1 cellular context compared by ENCODE assay signal in the genomic region with DNA sequence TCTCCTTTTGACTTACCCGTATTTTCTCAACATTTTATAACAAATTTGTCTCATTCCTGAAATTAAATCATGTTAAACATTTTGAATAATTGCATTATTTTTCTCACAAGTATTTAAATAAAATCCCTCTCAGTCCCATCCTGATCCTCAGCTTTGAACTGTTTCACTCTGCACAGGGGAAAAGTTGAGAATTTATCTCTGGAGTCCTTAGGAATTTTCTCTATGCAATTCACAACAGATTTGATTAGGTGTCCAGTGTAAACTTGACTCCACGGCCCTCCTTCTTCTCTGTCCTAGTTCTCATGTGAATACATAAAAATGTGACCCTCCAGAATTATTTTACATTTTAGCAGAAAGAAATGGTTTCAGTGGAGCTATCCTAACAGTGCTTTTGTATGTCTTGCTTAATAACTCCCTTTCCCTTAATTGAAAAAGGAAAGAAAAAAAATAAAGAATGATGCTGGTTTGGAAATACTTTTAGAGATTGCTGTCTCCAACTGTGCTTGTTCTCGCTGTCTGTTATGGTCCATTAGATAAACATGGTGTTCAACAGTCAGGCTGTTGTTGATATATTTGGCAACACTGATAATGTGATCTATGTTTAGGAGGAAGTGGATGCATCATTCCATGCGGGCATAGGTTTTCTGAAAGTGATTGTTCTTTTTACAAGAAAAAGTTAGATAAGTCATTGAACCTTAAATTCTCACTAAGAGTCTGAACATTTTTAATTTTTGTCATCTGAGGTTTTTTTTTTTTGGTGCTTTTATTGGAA.
TF ChIP-seq lines count a peak whose summit lies in the region.

No MANE protein-coding gene starts in this region.

TF ChIP-seq in K562, 482 proteins besides CTCF, POLR2A, EP300 and RAD21 (continued from another document and continues in another):
- TF ChIP-seq FOS (IDR thresholded peaks at IDR 0.05; ENCODE audit: extremely low read depth, insufficient read length) = no peak
- TF ChIP-seq, protein P1, sequence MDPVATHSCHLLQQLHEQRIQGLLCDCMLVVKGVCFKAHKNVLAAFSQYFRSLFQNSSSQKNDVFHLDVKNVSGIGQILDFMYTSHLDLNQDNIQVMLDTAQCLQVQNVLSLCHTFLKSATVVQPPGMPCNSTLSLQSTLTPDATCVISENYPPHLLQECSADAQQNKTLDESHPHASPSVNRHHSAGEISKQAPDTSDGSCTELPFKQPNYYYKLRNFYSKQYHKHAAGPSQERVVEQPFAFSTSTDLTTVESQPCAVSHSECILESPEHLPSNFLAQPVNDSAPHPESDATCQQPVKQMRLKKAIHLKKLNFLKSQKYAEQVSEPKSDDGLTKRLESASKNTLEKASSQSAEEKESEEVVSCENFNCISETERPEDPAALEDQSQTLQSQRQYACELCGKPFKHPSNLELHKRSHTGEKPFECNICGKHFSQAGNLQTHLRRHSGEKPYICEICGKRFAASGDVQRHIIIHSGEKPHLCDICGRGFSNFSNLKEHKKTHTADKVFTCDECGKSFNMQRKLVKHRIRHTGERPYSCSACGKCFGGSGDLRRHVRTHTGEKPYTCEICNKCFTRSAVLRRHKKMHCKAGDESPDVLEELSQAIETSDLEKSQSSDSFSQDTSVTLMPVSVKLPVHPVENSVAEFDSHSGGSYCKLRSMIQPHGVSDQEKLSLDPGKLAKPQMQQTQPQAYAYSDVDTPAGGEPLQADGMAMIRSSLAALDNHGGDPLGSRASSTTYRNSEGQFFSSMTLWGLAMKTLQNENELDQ (CRISPR knock-in tag; IDR thresholded peaks at IDR 0.05; ENCODE audit: borderline replicate concordance) = no peak
- TF ChIP-seq NCOA6 (IDR thresholded peaks at IDR 0.05) = no peak
- no peak for TF ChIP-seq ZNF24 (IDR thresholded peaks at IDR 0.05)
- TF ChIP-seq ATF7 (IDR thresholded peaks at IDR 0.05) = peak; percentile 54; the same call in 1 of the 2 replicates
- TF ChIP-seq TAF9B (IDR thresholded peaks at IDR 0.05; ENCODE audit: partially characterized antibody) = peak; percentile 9
- TF ChIP-seq ETS2 (tag; IDR thresholded peaks at IDR 0.05; ENCODE audit: borderline replicate concordance, poor library complexity, severe bottlenecking) = no peak
- TF ChIP-seq MXI1 (IDR thresholded peaks at IDR 0.05; ENCODE audit: low read depth, low read length) = 0 out of 2 replicates have a peak, but pooled peaks have one; percentile 14
- TF ChIP-seq, protein P2, sequence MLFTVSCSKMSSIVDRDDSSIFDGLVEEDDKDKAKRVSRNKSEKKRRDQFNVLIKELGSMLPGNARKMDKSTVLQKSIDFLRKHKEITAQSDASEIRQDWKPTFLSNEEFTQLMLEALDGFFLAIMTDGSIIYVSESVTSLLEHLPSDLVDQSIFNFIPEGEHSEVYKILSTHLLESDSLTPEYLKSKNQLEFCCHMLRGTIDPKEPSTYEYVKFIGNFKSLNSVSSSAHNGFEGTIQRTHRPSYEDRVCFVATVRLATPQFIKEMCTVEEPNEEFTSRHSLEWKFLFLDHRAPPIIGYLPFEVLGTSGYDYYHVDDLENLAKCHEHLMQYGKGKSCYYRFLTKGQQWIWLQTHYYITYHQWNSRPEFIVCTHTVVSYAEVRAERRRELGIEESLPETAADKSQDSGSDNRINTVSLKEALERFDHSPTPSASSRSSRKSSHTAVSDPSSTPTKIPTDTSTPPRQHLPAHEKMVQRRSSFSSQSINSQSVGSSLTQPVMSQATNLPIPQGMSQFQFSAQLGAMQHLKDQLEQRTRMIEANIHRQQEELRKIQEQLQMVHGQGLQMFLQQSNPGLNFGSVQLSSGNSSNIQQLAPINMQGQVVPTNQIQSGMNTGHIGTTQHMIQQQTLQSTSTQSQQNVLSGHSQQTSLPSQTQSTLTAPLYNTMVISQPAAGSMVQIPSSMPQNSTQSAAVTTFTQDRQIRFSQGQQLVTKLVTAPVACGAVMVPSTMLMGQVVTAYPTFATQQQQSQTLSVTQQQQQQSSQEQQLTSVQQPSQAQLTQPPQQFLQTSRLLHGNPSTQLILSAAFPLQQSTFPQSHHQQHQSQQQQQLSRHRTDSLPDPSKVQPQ (CRISPR knock-in tag; IDR thresholded peaks at IDR 0.05; ENCODE audit: borderline replicate concordance) = no peak
- TF ChIP-seq C11orf30 (IDR thresholded peaks at IDR 0.05; ENCODE audit: low read depth) = no peak
- TF ChIP-seq ERF (CRISPR knock-in tag; IDR thresholded peaks at IDR 0.05) = no peak
- TF ChIP-seq ETV5 (CRISPR knock-in tag; IDR thresholded peaks at IDR 0.05; ENCODE audit: low read depth) = no peak
- TF ChIP-seq ARHGAP35 (IDR thresholded peaks at IDR 0.05; ENCODE audit: partially characterized antibody) = no peak
- TF ChIP-seq CSDE1 (IDR thresholded peaks at IDR 0.05) = no peak
- TF ChIP-seq, protein P3, sequence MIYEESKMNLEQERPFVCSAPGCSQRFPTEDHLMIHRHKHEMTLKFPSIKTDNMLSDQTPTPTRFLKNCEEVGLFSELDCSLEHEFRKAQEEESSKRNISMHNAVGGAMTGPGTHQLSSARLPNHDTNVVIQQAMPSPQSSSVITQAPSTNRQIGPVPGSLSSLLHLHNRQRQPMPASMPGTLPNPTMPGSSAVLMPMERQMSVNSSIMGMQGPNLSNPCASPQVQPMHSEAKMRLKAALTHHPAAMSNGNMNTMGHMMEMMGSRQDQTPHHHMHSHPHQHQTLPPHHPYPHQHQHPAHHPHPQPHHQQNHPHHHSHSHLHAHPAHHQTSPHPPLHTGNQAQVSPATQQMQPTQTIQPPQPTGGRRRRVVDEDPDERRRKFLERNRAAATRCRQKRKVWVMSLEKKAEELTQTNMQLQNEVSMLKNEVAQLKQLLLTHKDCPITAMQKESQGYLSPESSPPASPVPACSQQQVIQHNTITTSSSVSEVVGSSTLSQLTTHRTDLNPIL (CRISPR knock-in tag; IDR thresholded peaks at IDR 0.05) = no peak
- no peak for TF ChIP-seq CAMTA2 (CRISPR knock-in tag; conservative IDR thresholded peaks at IDR 0.05)
- TF ChIP-seq, protein P4, sequence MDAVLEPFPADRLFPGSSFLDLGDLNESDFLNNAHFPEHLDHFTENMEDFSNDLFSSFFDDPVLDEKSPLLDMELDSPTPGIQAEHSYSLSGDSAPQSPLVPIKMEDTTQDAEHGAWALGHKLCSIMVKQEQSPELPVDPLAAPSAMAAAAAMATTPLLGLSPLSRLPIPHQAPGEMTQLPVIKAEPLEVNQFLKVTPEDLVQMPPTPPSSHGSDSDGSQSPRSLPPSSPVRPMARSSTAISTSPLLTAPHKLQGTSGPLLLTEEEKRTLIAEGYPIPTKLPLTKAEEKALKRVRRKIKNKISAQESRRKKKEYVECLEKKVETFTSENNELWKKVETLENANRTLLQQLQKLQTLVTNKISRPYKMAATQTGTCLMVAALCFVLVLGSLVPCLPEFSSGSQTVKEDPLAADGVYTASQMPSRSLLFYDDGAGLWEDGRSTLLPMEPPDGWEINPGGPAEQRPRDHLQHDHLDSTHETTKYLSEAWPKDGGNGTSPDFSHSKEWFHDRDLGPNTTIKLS (IDR thresholded peaks at IDR 0.05; ENCODE audit: borderline replicate concordance, low read depth) = no peak
- 0 out of 2 replicates have a peak, but pooled peaks have one; percentile 28 for TF ChIP-seq MTA2 (IDR thresholded peaks at IDR 0.05; ENCODE audit: low read depth)
- TF ChIP-seq NEUROD1 (IDR thresholded peaks at IDR 0.05; ENCODE audit: borderline replicate concordance, low read depth, low read length, partially characterized antibody) = peak; percentile 48
- TF ChIP-seq, protein P5, sequence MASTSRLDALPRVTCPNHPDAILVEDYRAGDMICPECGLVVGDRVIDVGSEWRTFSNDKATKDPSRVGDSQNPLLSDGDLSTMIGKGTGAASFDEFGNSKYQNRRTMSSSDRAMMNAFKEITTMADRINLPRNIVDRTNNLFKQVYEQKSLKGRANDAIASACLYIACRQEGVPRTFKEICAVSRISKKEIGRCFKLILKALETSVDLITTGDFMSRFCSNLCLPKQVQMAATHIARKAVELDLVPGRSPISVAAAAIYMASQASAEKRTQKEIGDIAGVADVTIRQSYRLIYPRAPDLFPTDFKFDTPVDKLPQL (IDR thresholded peaks at IDR 0.05; ENCODE audit: extremely low read depth, insufficient read length) = no peak
- TF ChIP-seq SMARCE1 (IDR thresholded peaks at IDR 0.05) = peak; percentile 86
- TF ChIP-seq SETDB1 (IDR thresholded peaks at IDR 0.05; ENCODE audit: low read length) = no peak
- TF ChIP-seq, protein P6, sequence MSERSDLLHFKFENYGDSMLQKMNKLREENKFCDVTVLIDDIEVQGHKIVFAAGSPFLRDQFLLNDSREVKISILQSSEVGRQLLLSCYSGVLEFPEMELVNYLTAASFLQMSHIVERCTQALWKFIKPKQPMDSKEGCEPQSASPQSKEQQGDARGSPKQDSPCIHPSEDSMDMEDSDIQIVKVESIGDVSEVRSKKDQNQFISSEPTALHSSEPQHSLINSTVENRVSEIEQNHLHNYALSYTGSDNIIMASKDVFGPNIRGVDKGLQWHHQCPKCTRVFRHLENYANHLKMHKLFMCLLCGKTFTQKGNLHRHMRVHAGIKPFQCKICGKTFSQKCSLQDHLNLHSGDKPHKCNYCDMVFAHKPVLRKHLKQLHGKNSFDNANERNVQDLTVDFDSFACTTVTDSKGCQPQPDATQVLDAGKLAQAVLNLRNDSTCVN (CRISPR knock-in tag; IDR thresholded peaks at IDR 0.05) = no peak
- TF ChIP-seq LCOR (CRISPR knock-in tag; IDR thresholded peaks at IDR 0.05) = no peak
- no peak for TF ChIP-seq ELF1 (tag; IDR thresholded peaks at IDR 0.05)
- TF ChIP-seq SMARCA5 (IDR thresholded peaks at IDR 0.05) = no peak
- TF ChIP-seq PHF20 (IDR thresholded peaks at IDR 0.05; ENCODE audit: partially characterized antibody) = no peak
- peak; percentile 46; the same call in 1 of the 2 replicates for TF ChIP-seq NBN (IDR thresholded peaks at IDR 0.05; ENCODE audit: low read depth)
- TF ChIP-seq, protein P7, sequence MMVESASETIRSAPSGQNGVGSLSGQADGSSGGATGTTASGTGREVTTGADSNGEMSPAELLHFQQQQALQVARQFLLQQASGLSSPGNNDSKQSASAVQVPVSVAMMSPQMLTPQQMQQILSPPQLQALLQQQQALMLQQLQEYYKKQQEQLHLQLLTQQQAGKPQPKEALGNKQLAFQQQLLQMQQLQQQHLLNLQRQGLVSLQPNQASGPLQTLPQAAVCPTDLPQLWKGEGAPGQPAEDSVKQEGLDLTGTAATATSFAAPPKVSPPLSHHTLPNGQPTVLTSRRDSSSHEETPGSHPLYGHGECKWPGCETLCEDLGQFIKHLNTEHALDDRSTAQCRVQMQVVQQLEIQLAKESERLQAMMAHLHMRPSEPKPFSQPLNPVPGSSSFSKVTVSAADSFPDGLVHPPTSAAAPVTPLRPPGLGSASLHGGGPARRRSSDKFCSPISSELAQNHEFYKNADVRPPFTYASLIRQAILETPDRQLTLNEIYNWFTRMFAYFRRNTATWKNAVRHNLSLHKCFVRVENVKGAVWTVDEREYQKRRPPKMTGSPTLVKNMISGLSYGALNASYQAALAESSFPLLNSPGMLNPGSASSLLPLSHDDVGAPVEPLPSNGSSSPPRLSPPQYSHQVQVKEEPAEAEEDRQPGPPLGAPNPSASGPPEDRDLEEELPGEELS (CRISPR knock-in tag; IDR thresholded peaks at IDR 0.05; ENCODE audit: borderline replicate concordance) = no peak
- no peak for TF ChIP-seq KDM5B (IDR thresholded peaks at IDR 0.05; ENCODE audit: insufficient replicate concordance, low read depth, low read length)
- no peak for TF ChIP-seq GABPB2 (CRISPR knock-in tag; conservative IDR thresholded peaks at IDR 0.05)
- TF ChIP-seq, protein P8, sequence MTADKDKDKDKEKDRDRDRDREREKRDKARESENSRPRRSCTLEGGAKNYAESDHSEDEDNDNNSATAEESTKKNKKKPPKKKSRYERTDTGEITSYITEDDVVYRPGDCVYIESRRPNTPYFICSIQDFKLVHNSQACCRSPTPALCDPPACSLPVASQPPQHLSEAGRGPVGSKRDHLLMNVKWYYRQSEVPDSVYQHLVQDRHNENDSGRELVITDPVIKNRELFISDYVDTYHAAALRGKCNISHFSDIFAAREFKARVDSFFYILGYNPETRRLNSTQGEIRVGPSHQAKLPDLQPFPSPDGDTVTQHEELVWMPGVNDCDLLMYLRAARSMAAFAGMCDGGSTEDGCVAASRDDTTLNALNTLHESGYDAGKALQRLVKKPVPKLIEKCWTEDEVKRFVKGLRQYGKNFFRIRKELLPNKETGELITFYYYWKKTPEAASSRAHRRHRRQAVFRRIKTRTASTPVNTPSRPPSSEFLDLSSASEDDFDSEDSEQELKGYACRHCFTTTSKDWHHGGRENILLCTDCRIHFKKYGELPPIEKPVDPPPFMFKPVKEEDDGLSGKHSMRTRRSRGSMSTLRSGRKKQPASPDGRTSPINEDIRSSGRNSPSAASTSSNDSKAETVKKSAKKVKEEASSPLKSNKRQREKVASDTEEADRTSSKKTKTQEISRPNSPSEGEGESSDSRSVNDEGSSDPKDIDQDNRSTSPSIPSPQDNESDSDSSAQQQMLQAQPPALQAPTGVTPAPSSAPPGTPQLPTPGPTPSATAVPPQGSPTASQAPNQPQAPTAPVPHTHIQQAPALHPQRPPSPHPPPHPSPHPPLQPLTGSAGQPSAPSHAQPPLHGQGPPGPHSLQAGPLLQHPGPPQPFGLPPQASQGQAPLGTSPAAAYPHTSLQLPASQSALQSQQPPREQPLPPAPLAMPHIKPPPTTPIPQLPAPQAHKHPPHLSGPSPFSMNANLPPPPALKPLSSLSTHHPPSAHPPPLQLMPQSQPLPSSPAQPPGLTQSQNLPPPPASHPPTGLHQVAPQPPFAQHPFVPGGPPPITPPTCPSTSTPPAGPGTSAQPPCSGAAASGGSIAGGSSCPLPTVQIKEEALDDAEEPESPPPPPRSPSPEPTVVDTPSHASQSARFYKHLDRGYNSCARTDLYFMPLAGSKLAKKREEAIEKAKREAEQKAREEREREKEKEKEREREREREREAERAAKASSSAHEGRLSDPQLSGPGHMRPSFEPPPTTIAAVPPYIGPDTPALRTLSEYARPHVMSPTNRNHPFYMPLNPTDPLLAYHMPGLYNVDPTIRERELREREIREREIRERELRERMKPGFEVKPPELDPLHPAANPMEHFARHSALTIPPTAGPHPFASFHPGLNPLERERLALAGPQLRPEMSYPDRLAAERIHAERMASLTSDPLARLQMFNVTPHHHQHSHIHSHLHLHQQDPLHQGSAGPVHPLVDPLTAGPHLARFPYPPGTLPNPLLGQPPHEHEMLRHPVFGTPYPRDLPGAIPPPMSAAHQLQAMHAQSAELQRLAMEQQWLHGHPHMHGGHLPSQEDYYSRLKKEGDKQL (CRISPR knock-in tag; IDR thresholded peaks at IDR 0.05; ENCODE audit: borderline replicate concordance) = no peak
- no peak for TF ChIP-seq FOXK1 (CRISPR knock-in tag; IDR thresholded peaks at IDR 0.05; ENCODE audit: borderline replicate concordance)
- no peak for TF ChIP-seq BCOR (IDR thresholded peaks at IDR 0.05)
- TF ChIP-seq WHSC1 (IDR thresholded peaks at IDR 0.05; ENCODE audit: low read length) = no peak
- TF ChIP-seq, protein P9, sequence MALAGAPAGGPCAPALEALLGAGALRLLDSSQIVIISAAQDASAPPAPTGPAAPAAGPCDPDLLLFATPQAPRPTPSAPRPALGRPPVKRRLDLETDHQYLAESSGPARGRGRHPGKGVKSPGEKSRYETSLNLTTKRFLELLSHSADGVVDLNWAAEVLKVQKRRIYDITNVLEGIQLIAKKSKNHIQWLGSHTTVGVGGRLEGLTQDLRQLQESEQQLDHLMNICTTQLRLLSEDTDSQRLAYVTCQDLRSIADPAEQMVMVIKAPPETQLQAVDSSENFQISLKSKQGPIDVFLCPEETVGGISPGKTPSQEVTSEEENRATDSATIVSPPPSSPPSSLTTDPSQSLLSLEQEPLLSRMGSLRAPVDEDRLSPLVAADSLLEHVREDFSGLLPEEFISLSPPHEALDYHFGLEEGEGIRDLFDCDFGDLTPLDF (CRISPR knock-in tag; IDR thresholded peaks at IDR 0.05) = no peak
- no peak for TF ChIP-seq HMGN3 (IDR thresholded peaks at IDR 0.05; ENCODE audit: borderline replicate concordance, extremely low read depth, insufficient read length, low read depth, low read length)
- TF ChIP-seq GATAD2B (IDR thresholded peaks at IDR 0.05; ENCODE audit: borderline replicate concordance) = peak; percentile 46; the same call in 1 of the 2 replicates
